8 cellular contexts compared by ENCODE assay signal in genomic region chr12:49828143-49829091, GRCh38. TPM values are rescaled to one million over a fixed set of nuclear protein-coding genes. Genes with fewer than 3 reads are reported as not detected.
A peak's percentile ranks its signal among the peaks of the same experiment; 100 is the strongest.
DNase-seq lines count a peak whose midpoint lies in the region; ATAC-seq, FAIRE-seq and TF ChIP-seq lines count a peak whose summit lies in the region.

A gene with protein sequence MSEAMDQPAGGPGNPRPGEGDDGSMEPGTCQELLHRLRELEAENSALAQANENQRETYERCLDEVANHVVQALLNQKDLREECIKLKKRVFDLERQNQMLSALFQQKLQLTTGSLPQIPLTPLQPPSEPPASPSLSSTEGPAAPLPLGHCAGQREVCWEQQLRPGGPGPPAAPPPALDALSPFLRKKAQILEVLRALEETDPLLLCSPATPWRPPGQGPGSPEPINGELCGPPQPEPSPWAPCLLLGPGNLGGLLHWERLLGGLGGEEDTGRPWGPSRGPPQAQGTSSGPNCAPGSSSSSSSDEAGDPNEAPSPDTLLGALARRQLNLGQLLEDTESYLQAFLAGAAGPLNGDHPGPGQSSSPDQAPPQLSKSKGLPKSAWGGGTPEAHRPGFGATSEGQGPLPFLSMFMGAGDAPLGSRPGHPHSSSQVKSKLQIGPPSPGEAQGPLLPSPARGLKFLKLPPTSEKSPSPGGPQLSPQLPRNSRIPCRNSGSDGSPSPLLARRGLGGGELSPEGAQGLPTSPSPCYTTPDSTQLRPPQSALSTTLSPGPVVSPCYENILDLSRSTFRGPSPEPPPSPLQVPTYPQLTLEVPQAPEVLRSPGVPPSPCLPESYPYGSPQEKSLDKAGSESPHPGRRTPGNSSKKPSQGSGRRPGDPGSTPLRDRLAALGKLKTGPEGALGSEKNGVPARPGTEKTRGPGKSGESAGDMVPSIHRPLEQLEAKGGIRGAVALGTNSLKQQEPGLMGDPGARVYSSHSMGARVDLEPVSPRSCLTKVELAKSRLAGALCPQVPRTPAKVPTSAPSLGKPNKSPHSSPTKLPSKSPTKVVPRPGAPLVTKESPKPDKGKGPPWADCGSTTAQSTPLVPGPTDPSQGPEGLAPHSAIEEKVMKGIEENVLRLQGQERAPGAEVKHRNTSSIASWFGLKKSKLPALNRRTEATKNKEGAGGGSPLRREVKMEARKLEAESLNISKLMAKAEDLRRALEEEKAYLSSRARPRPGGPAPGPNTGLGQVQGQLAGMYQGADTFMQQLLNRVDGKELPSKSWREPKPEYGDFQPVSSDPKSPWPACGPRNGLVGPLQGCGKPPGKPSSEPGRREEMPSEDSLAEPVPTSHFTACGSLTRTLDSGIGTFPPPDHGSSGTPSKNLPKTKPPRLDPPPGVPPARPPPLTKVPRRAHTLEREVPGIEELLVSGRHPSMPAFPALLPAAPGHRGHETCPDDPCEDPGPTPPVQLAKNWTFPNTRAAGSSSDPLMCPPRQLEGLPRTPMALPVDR (N-terminal part only) (minus strand): TSS chr12:49828413. CDS start chr12:49804044, 24,369 bp downstream.

- TF ChIP-seq CTCF in AG09309 (IDR thresholded peaks at IDR 0.05; ENCODE audit: control insufficient read depth, insufficient read depth, low read depth, low read length, missing control alignments) (no peak), kidney (IDR thresholded peaks at IDR 0.05; ENCODE audit: borderline replicate concordance, extremely low read depth, insufficient read depth) (no peak)

- H3K4me3 ChIP-seq in AG09309 (ENCODE audit: control insufficient read depth, low read depth, low read length) (peak within 1 kb of the TSS; percentile 88), kidney (ENCODE audit: low read length in 2 of 2) (peak within 1 kb of the TSS; percentile 76 to 77)

- FAIRE-seq in kidney (lab: Jason Lieb, UNC): no peak

- peaks cover 8 to 18% of the 10 kb centered on the region in 2 donors for H3K4me1 ChIP-seq in kidney (ENCODE audit: control insufficient read depth in 1 of 2, insufficient read depth in 1 of 2, low read depth in 1 of 2, low read length in 2 of 2)

- peak within 1 kb of the TSS; percentile 75 to 85 for H3K27ac ChIP-seq in kidney (ENCODE audit: low read depth in 2 of 2, low read length in 2 of 2)

- ATAC-seq in GM19025 (IDR thresholded peaks at IDR 0.05; ENCODE audit: low read depth, unreplicated experiment): peak; percentile 88
- ATAC-seq in HG03342 (IDR thresholded peaks at IDR 0.05; ENCODE audit: unreplicated experiment): peak; percentile 90

- DNase-seq in AG09309 (ENCODE audit: low read depth) (peak; percentile 81), NCI-H446 (lab: John Stamatoyannopoulos, UW) (peak; percentile 84 to 94), cerebellar nuclear complex (lab: John Stamatoyannopoulos, UW) (peak; percentile 5 to 65), kidney (peak; percentile 99)
- DNase-seq in activated CD4-positive, CD25-positive, alpha-beta regulatory T cell treated with anti-CD3 and anti-CD28 coated beads, Interleukin-2, amount 50 U/mL, for 72 hours: peak; percentile 87
- DNase-seq in stimulated activated CD4-positive, alpha-beta T cell treated with anti-CD3 and anti-CD28 coated beads, Interleukin-15, amount 100 ng/mL, for 1 hour (ENCODE audit: low read depth in 1 of 2, low spot score in 1 of 2): peak; percentile 88 to 92

- intact Hi-C loops in kidney (cut with DNase I): loop anchor here (10.0 kb wide), 1 partner anchor 74 kb away; no protein-coding TSS in a partner anchor

- no peaks in the 10 kb centered on the region for H3K36me3 ChIP-seq in kidney (ENCODE audit: control insufficient read depth in 1 of 2, insufficient read depth in 2 of 2, low read length in 2 of 2)

- H3K9me3 ChIP-seq in kidney (ENCODE audit: control insufficient read depth in 1 of 2, low read length in 2 of 2): no peaks in the 10 kb centered on the region

- peak within 1 kb of the TSS; percentile 78 to 83 for H3K9ac ChIP-seq in kidney (ENCODE audit: low read length in 2 of 2)

RNA-seq across cellular contexts. Expression of the gene that starts here (rescaled TPM):
- 20.6 TPM for total RNA-seq in kidney
- polyA plus RNA-seq in kidney (ENCODE audit: insufficient read depth, low read depth, low replicate concordance): 7.2 TPM

Comparison
In these comparisons a context has a peak if more than half of its experiments do, and no peak if none do; other contexts are left out.
1. Peak in every context shown above with its lines: DNase-seq, ATAC-seq, H3K4me3 ChIP-seq and H3K27ac ChIP-seq.
2. DNase-seq: peak in every context shown above with its lines; median percentile 99 in kidney; 90 in stimulated activated CD4-positive, alpha-beta T cell treated with anti-CD3 and anti-CD28 coated beads, Interleukin-15, amount 100 ng/mL, for 1 hour; 89 in NCI-H446; 87 in activated CD4-positive, CD25-positive, alpha-beta regulatory T cell treated with anti-CD3 and anti-CD28 coated beads, Interleukin-2, amount 50 U/mL, for 72 hours; 81 in AG09309; 35 in cerebellar nuclear complex.